ENCODE assay signal across 10 cellular contexts in the genomic region with DNA sequence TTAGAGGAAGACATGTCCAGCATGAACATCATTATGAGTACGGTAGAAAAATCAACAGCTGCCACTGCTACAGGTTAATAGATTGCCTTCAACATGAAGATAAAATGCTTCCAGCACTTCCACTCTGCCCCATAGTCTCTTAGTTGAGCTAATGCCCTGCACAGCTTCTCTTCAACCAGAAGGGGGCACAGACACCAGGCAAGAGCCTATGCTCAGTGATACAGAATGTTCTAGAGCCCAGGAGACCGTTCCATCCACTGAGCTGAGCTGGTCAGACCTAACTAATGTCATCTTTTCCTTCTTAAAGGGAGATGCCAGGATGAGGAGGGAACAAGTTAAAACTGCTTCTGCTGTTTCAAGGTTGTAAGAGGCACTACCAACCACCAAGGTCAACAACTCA. TPM values are rescaled to one million over a fixed set of nuclear protein-coding genes. Genes with fewer than 3 reads are reported as not detected.
A peak's percentile ranks its signal among the peaks of the same experiment; 100 is the strongest.
DNase-seq lines count a peak whose midpoint lies in the region; ATAC-seq and TF ChIP-seq lines count a peak whose summit lies in the region.
"Had no signal": no experiment of that assay in that cellular context is flagged by ENCODE, and none has a peak within 500 bp of the region (broad histone marks: within the 10 kb centered on the region; RNA-seq: fewer than 3 reads in every experiment).

No MANE protein-coding gene starts in this region.

- TF ChIP-seq CTCF in AG09309 (IDR thresholded peaks at IDR 0.05; ENCODE audit: control insufficient read depth, insufficient read depth, low read depth, low read length, missing control alignments) (peak; percentile 44), GM12875 (IDR thresholded peaks at IDR 0.05; ENCODE audit: borderline replicate concordance, insufficient read depth, low read depth, low read length) (peak; percentile 51; the same call in 1 of the 2 replicates)

- no peak for DNase-seq in AG09309 (ENCODE audit: low read depth)
- DNase-seq in NCI-H69 (lab: John Stamatoyannopoulos, UW) = peak; percentile 5
- DNase-seq in erythroblast (lab: John Stamatoyannopoulos, UW) = peak; percentile 1 to 27
- DNase-seq in left lobe of liver (ENCODE audit: low spot score) = no peak
- DNase-seq in SHP77 treated with DMSO at 0.1 percent for 48 hours (lab: John Stamatoyannopoulos, UW) = no peak
- no peak for DNase-seq in SIG-M5 treated with dmso at 0.1 percent for 504 hours (lab: John Stamatoyannopoulos, UW; ENCODE audit: unreplicated experiment)
- DNase-seq: NCI-H146, pancreas had no signal

- no peak for ATAC-seq in left lobe of liver
- no peak for ATAC-seq in GM18873 (IDR thresholded peaks at IDR 0.05; ENCODE audit: low FRiP score, unreplicated experiment)

- no peak for TF ChIP-seq POLR2A in erythroblast (IDR thresholded peaks at IDR 0.05; ENCODE audit: low read length)

- H3K4me3 ChIP-seq in AG09309 (ENCODE audit: control insufficient read depth, low read depth, low read length) (no peak overlapping the region), GM12875 (ENCODE audit: low read depth, low read length) (no peak overlapping the region)
- H3K4me3 ChIP-seq: pancreas had no signal

RNA-seq across cellular contexts. Expression of gene SMIM10L2A, which starts 42.2 kb away (rescaled TPM):
- 0.10 TPM for total RNA-seq in left lobe of liver

RNA-seq across cellular contexts. Expression of gene INTS6L, which starts 56.5 kb away (rescaled TPM):
- 0.98 TPM for total RNA-seq in left lobe of liver

Comparison
In these comparisons a context has a peak if more than half of its experiments do, and no peak if none do; other contexts are left out.
1. DNase-seq: peak in NCI-H69 (single experiment) and erythroblast (2 of 2); none in AG09309 (single experiment), left lobe of liver (single experiment), SHP77 treated with DMSO at 0.1 percent for 48 hours (single experiment) and SIG-M5 treated with dmso at 0.1 percent for 504 hours (single experiment).